1 cellular context compared by ENCODE assay signal in the genomic region with DNA sequence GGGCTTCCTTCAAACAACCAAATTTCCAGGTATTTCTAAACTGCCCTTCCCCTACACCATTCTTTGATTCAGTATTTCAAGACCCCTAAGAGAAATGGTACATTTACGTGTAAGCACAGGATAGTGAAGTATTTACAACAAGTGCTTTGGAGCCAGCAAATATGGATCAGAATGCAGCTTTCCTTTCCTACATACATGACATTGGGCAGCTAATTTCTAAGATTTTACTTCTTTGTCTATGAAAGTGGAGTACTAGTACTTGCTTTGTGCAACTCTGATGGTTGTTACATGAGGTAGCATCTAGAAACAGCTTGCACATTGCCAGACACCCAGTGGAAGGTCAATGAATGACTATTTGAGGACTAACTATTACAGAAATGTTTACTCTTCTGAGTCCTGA. TPM values are rescaled to one million over a fixed set of nuclear protein-coding genes. Genes with fewer than 3 reads are reported as not detected.
"Had no signal": no experiment of that assay in that cellular context is flagged by ENCODE, and none has a peak within 500 bp of the region (broad histone marks: within the 10 kb centered on the region; RNA-seq: fewer than 3 reads in every experiment).

No MANE protein-coding gene starts in this region.

RNA-seq across cellular contexts. Expression of a gene that starts 15.2 kb away (rescaled TPM):
- polyA plus RNA-seq: right cardiac atrium had no signal
